ENCODE assay signal across 26 cellular contexts in the genomic region with DNA sequence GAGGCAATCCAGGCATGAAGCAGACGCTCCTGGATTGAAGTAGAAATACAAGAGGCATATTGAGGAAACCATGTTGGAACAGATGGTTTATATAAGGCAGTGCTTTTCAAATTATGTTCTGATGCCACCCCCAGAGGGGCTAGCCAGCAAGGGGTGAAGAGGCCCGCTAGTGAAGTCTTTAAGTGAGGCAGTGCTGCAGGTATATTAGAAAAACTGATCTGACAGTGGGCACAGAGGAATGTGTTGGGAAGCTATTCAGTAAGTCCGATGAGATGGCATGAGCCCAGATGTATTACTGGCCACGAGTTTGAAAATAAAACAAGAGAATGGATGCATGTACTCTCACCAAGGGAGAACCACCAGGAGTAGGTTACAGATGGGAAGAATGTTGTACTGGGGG.
"Had no signal": no experiment of that assay in that cellular context is flagged by ENCODE, and none has a peak within 500 bp of the region (broad histone marks: within the 10 kb centered on the region; RNA-seq: fewer than 3 reads in every experiment).

No MANE protein-coding gene starts in this region.

- ATAC-seq: activated naive CD8-positive, alpha-beta T cell treated with anti-CD3 and anti-CD28 coated beads, Interleukin-2, amount 50 U/mL, for 24 hours; activated T-cell treated with anti-CD3 and anti-CD28 coated beads, Interleukin-2, amount 50 U/mL, for 4 hours; gastrocnemius medialis; left cardiac atrium; sciatic nerve; stimulated activated naive CD8-positive, alpha-beta T cell treated with anti-CD3 and anti-CD28 coated beads, Interleukin-15, Interleukin-2, amounts not matched to agents 100 U/mL and 50 U/mL, for 24 hours had no signal

- H3K27ac Mint-ChIP-seq: activated CD4-positive, alpha-beta memory T cell treated with anti-CD3 and anti-CD28 coated beads, Interleukin-2, amount 10 ng/mL, durations not matched to agents 7 days and 5 days; activated CD4-positive, alpha-beta T cell treated with anti-CD3 and anti-CD28 coated beads, Interleukin-2, amount 10 ng/mL, durations not matched to agents 7 days and 5 days; activated naive CD4-positive, alpha-beta T cell treated with anti-CD3 and anti-CD28 coated beads, Interleukin-2, amount 50 U/mL, for 24 hours; activated naive CD8-positive, alpha-beta T cell treated with anti-CD3 and anti-CD28 coated beads, Interleukin-2, amount 50 U/mL, for 24 hours; activated T-helper 2 cell treated with anti-CD3 and anti-CD28 coated beads, Interferon-gamma antibody, Interleukin-2, Interleukin-4, amounts not matched to agents 10 μg/mL and 5 μg/mL and 100 μg/mL, durations not matched to agents 14 hours and 24 hours and 36 hours; mesothelial cell of epicardium had no signal

- H3K36me3 Mint-ChIP-seq: activated naive CD4-positive, alpha-beta T cell treated with anti-CD3 and anti-CD28 coated beads, Interleukin-2, amount 50 U/mL, for 24 hours; mesothelial cell of epicardium; naive B cell had no signal

- FAIRE-seq: bronchial epithelial cell, TTC549 had no signal

- H3K27me3 Mint-ChIP-seq: activated CD4-positive, alpha-beta memory T cell treated with anti-CD3 and anti-CD28 coated beads, Interleukin-2, amount 10 ng/mL, durations not matched to agents 7 days and 5 days; activated CD4-positive, alpha-beta T cell treated with anti-CD3 and anti-CD28 coated beads, Interleukin-2, amount 10 ng/mL, durations not matched to agents 7 days and 5 days; activated naive CD4-positive, alpha-beta T cell treated with anti-CD3 and anti-CD28 coated beads, Interleukin-2, amount 50 U/mL, for 24 hours; activated naive CD8-positive, alpha-beta T cell treated with anti-CD3 and anti-CD28 coated beads, Interleukin-2, amount 50 U/mL, for 24 hours; naive B cell had no signal

- H3K9me3 Mint-ChIP-seq: activated CD4-positive, alpha-beta memory T cell treated with anti-CD3 and anti-CD28 coated beads, Interleukin-2, amount 10 ng/mL, durations not matched to agents 7 days and 5 days; activated CD4-positive, alpha-beta T cell treated with anti-CD3 and anti-CD28 coated beads, Interleukin-2, amount 10 ng/mL, durations not matched to agents 7 days and 5 days; activated naive CD4-positive, alpha-beta T cell treated with anti-CD3 and anti-CD28 coated beads, Interleukin-2, amount 50 U/mL, for 24 hours; activated naive CD8-positive, alpha-beta T cell treated with anti-CD3 and anti-CD28 coated beads, Interleukin-2, amount 50 U/mL, for 24 hours; activated T-cell treated with anti-CD3 and anti-CD28 coated beads, Interleukin-2, amount 50 U/mL, for 4 hours; activated T-helper 2 cell treated with anti-CD3 and anti-CD28 coated beads, Interferon-gamma antibody, Interleukin-2, Interleukin-4, amounts not matched to agents 10 μg/mL and 5 μg/mL and 100 μg/mL, durations not matched to agents 14 hours and 24 hours and 36 hours; mesothelial cell of epicardium; naive B cell had no signal

- DNase-seq: activated CD4-positive, alpha-beta memory T cell treated with anti-CD3 and anti-CD28 coated beads, Interleukin-2, amount 10 ng/mL, durations not matched to agents 7 days and 5 days; activated CD4-positive, alpha-beta T cell treated with anti-CD3 and anti-CD28 coated beads, Interleukin-2, amount 10 ng/mL, durations not matched to agents 7 days and 5 days; activated CD4-positive, CD25-positive, alpha-beta regulatory T cell treated with anti-CD3 and anti-CD28 coated beads, Interleukin-2, amount 50 U/mL, for 72 hours; activated naive CD8-positive, alpha-beta T cell treated with anti-CD3 and anti-CD28 coated beads, Interleukin-2, amount 50 U/mL, for 24 hours; activated T-cell treated with anti-CD3 and anti-CD28 coated beads, Interleukin-2, amount 50 U/mL, for 4 hours; amygdala; colonic mucosa; effector CD8-positive, alpha-beta T cell; gastrocnemius medialis; left cardiac atrium; naive B cell; ovary; retina; stimulated activated CD4-positive, alpha-beta T cell treated with anti-CD3 and anti-CD28 coated beads, Interleukin-12 subunit alpha, Interleukin-12 subunit beta, amount 100 ng/mL, for 4 hours; stimulated activated CD4-positive, alpha-beta T cell treated with anti-CD3 and anti-CD28 coated beads, Interleukin-4, amount 100 ng/mL, for 1 hour; stimulated activated naive CD8-positive, alpha-beta T cell treated with anti-CD3 and anti-CD28 coated beads, Interleukin-15, Interleukin-2, amounts not matched to agents 100 U/mL and 50 U/mL, for 24 hours; T-helper 9 cell; trophoblast cell; uterus; WERI-Rb-1 had no signal

- H3K4me3 Mint-ChIP-seq: activated CD4-positive, alpha-beta memory T cell treated with anti-CD3 and anti-CD28 coated beads, Interleukin-2, amount 10 ng/mL, durations not matched to agents 7 days and 5 days; activated CD4-positive, alpha-beta T cell treated with anti-CD3 and anti-CD28 coated beads, Interleukin-2, amount 10 ng/mL, durations not matched to agents 7 days and 5 days; activated naive CD4-positive, alpha-beta T cell treated with anti-CD3 and anti-CD28 coated beads, Interleukin-2, amount 50 U/mL, for 24 hours; activated naive CD8-positive, alpha-beta T cell treated with anti-CD3 and anti-CD28 coated beads, Interleukin-2, amount 50 U/mL, for 24 hours; activated T-cell treated with anti-CD3 and anti-CD28 coated beads, Interleukin-2, amount 50 U/mL, for 4 hours; mesothelial cell of epicardium; naive B cell had no signal
